In genomic region chr17:76872221-76872873, GRCh38 we compare ENCODE assay signal across 10 cellular contexts. TPM values are rescaled to one million over a fixed set of nuclear protein-coding genes. Genes with fewer than 3 reads are reported as not detected.
DNase-seq lines count a peak whose midpoint lies in the region; ATAC-seq lines count a peak whose summit lies in the region.
"Had no signal": no experiment of that assay in that cellular context is flagged by ENCODE, and none has a peak within 500 bp of the region (broad histone marks: within the 10 kb centered on the region; RNA-seq: fewer than 3 reads in every experiment).

No MANE protein-coding gene starts in this region.

- DNase-seq in AG08395 (ENCODE audit: low spot score) (peak; percentile 97), HCEC 1CT (peak; percentile 88), T-helper 17 cell (no peak), glomerular visceral epithelial cell (ENCODE audit: extremely low spot score) (peak; percentile 94), NCI-H82 (lab: John Stamatoyannopoulos, UW) (no peak)
- no peak for DNase-seq in effector CD8-positive, alpha-beta T cell (lab: John Stamatoyannopoulos, UW)
- DNase-seq: NCI-H446 had no signal

- H3K4me1 Mint-ChIP-seq in T-helper 17 cell: peaks cover 6% of the 10 kb centered on the region

- H3K27me3 Mint-ChIP-seq in T-helper 17 cell: peaks cover 15% of the 10 kb centered on the region

- peaks cover 2% of the 10 kb centered on the region for H3K36me3 Mint-ChIP-seq in T-helper 17 cell (ENCODE audit: low read depth)

- H3K27ac Mint-ChIP-seq in T-helper 17 cell: no peak overlapping the region

- no peaks in the 10 kb centered on the region for H3K9me3 ChIP-seq in T-helper 17 cell (ENCODE audit: control insufficient read depth, low read length, poor library complexity, severe bottlenecking)
- H3K9me3 ChIP-seq: right atrium auricular region had no signal

- H3K4me3 Mint-ChIP-seq in T-helper 17 cell: no peak overlapping the region

- peak; percentile 19 for ATAC-seq in T-helper 17 cell
- ATAC-seq in HG03460 (IDR thresholded peaks at IDR 0.05; ENCODE audit: unreplicated experiment): no peak
- no peak for ATAC-seq in HG03108 (IDR thresholded peaks at IDR 0.05; ENCODE audit: unreplicated experiment)

RNA-seq across cellular contexts. Expression of gene MGAT5B, which starts 4.1 kb away (rescaled TPM):
- total RNA-seq in T-helper 17 cell: 1 to 10 TPM in 1 of 2 donors, under 1 TPM in 1; 0.55 to 1.4 TPM
- total RNA-seq: right atrium auricular region had no signal

Comparison
In these comparisons a context has a peak if more than half of its experiments do, and no peak if none do; other contexts are left out.
1. DNase-seq: peak in AG08395 (single experiment), HCEC 1CT (single experiment) and glomerular visceral epithelial cell (single experiment); none in T-helper 17 cell (0 of 3), effector CD8-positive, alpha-beta T cell (single experiment) and NCI-H82 (single experiment).